In the genomic region with DNA sequence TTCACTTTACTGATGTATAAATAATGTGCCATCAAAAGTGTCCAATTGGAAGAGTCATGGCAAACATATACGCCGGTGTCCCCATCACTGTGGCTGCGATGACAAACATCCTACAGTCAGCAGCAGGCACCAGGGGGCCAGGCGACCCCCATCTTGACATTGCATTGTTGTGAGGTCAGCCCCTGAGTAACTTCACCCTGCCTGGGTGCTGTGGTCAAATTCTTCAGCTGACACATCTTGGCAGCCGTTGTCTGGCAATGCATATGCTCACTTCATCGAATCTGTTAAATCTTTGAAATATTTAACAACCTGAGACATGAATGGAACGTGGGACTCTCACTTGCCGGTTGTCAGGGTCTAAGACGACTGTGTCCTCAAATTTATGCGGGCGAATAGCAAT, we compare ENCODE assay signal across 23 cellular contexts.
"Had no signal": no experiment of that assay in that cellular context is flagged by ENCODE, and none has a peak within 500 bp of the region (broad histone marks: within the 10 kb centered on the region; RNA-seq: fewer than 3 reads in every experiment).

No MANE protein-coding gene starts in this region.

- H3K9me3 ChIP-seq: body of pancreas, sigmoid colon had no signal

- H3K4me2 ChIP-seq: smooth muscle cell had no signal

- H3K36me3 ChIP-seq: cardiac muscle cell, sigmoid colon had no signal

- DNase-seq: activated CD4-positive, alpha-beta T cell treated with anti-CD3 and anti-CD28 coated beads for 4 hours; activated CD4-positive, alpha-beta T cell treated with anti-CD3 and anti-CD28 coated beads, Interleukin-2, amount 50 U/mL, for 4 hours; activated CD4-positive, CD25-positive, alpha-beta regulatory T cell; activated gamma-delta T cell treated with Interleukin-2 at 50 U/mL for 16 hours; activated naive CD8-positive, alpha-beta T cell treated with anti-CD3 and anti-CD28 coated beads, Interleukin-2, amount 50 U/mL, for 24 hours; activated T-cell treated with anti-CD3 and anti-CD28 coated beads, Interleukin-2, amount 50 U/mL, for 4 hours; amygdala; body of pancreas; cortex of kidney; foreskin fibroblast; hippocampal formation; kidney; left colon; mesenchymal stem cell; sigmoid colon; stimulated activated CD4-positive, alpha-beta T cell treated with anti-CD3 and anti-CD28 coated beads, Interleukin-1b, Interleukin-23, amount 100 ng/mL, for 48 hours; stimulated activated CD4-positive, alpha-beta T cell treated with anti-CD3 and anti-CD28 coated beads, Interleukin-4, amount 100 ng/mL, for 4 hours; stimulated activated CD8-positive, alpha-beta memory T cell treated with anti-CD3 and anti-CD28 coated beads, Interleukin-4, amount 100 ng/mL, for 48 hours; stimulated activated naive CD8-positive, alpha-beta T cell treated with anti-CD3 and anti-CD28 coated beads, Interleukin-15, amount 100 ng/mL, for 72 hours; substantia nigra; T-cell had no signal

- FAIRE-seq: kidney had no signal

- H3K27ac ChIP-seq: body of pancreas, cardiac muscle cell, sigmoid colon had no signal

- H3K4me1 ChIP-seq: body of pancreas, sigmoid colon had no signal

- H3K27me3 ChIP-seq: cardiac muscle cell had no signal

- H3K4me3 ChIP-seq: body of pancreas, cardiac muscle cell, sigmoid colon, smooth muscle cell had no signal
